8 cellular contexts compared by ENCODE assay signal in the genomic region with DNA sequence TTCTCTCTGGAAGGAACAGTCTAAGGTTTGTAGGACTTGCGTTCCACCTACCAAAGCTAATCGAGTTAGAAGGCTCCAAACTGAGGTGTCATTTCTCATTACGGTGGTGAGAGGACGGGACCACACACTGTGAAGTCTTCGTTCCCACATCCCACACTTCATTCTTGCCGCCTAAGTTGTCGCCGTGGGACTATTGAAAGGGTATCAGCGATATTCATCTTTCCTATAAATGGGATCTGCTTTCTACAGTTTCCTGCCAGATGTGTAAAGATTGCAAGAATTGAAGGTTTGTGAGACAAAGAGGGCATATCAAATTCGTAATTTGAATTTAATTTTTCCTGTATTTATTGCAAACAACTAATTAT. TPM values are rescaled to one million over a fixed set of nuclear protein-coding genes. Genes with fewer than 3 reads are reported as not detected.
DNase-seq lines count a peak whose midpoint lies in the region; ATAC-seq, FAIRE-seq and TF ChIP-seq lines count a peak whose summit lies in the region.

No MANE protein-coding gene starts in this region.

- POLR2A ChIA-PET in GM12878 (lab: Charles Lee): interaction anchor here (0.7 to 2.1 kb wide), 11 partner anchors 10 to 513 kb away, joined by 3 to 8 read pairs (median 5); partner anchors contain the start of genes CLTC, PRR11 and SKA2

- no peaks in the 10 kb centered on the region for H4K20me1 ChIP-seq in GM12878 (ENCODE audit: control insufficient read depth, insufficient read depth)

- TF ChIP-seq POLR2A in GM12878 (IDR thresholded peaks at IDR 0.05; ENCODE audit: low read depth, low read length): no peak

- H3K36me3 ChIP-seq in GM12878 (ENCODE audit: control insufficient read depth in 2 of 2, insufficient read depth in 2 of 2, low read length in 1 of 2) (peaks cover 0 to 7% of the 10 kb centered on the region in 2 experiments; a peak in 2 of 4 replicates), lung (ENCODE audit: control insufficient read depth in 2 of 2, insufficient read depth in 2 of 2, low read length in 2 of 2) (peaks cover 0 to 6% of the 10 kb centered on the region in 2 donors), urinary bladder (ENCODE audit: insufficient read depth) (no peaks in the 10 kb centered on the region)

- no peaks in the 10 kb centered on the region for H3K27me3 ChIP-seq in GM12878 (replicated peaks in 1 of 2; ENCODE audit: control insufficient read depth in 2 of 2, insufficient read depth in 2 of 2, low read length in 1 of 2)
- no peaks in the 10 kb centered on the region for H3K27me3 ChIP-seq in lung (ENCODE audit: control insufficient read depth, insufficient read depth)

- no peaks in the 10 kb centered on the region for H3K9me3 Mint-ChIP-seq in activated naive CD4-positive, alpha-beta T cell treated with anti-CD3 and anti-CD28 coated beads for 36 hours

- H3K4me2 ChIP-seq in GM12878 (ENCODE audit: control insufficient read depth, insufficient read depth): peak overlapping the region; percentile 99

- H3K4me1 ChIP-seq in GM12878 (ENCODE audit: control insufficient read depth, insufficient read depth, low read length): peaks cover 4% of the 10 kb centered on the region; the same call in 1 of the 2 replicates
- H3K4me1 ChIP-seq in lung (ENCODE audit: control insufficient read depth in 2 of 2, insufficient read depth in 2 of 2, low read length in 2 of 2): peaks cover 1 to 6% of the 10 kb centered on the region in 2 donors
- H3K4me1 ChIP-seq in urinary bladder (ENCODE audit: insufficient read depth): peaks cover 2% of the 10 kb centered on the region

- H3K4me3 ChIP-seq in GM12878 (peak overlapping the region; percentile 70), lung (peak overlapping the region; percentile 67), urinary bladder (ENCODE audit: low read depth, low read length) (peak overlapping the region; percentile 77)

- no peak for FAIRE-seq in GM12878 (lab: Jason Lieb, UNC)

- peak overlapping the region; percentile 95 for H2AFZ ChIP-seq in GM12878 (ENCODE audit: control insufficient read depth, low read depth, low read length)

- H3K79me2 ChIP-seq in GM12878 (ENCODE audit: control insufficient read depth, insufficient read depth, low read length): peaks cover 40% of the 10 kb centered on the region

- no peak for TF ChIP-seq EP300 in GM12878 (IDR thresholded peaks at IDR 0.05; ENCODE audit: borderline replicate concordance in 1 of 2, control insufficient read depth in 1 of 2, low read depth in 2 of 2, low read length in 2 of 2)

- H3K27me3 Mint-ChIP-seq in activated naive CD4-positive, alpha-beta T cell treated with anti-CD3 and anti-CD28 coated beads for 36 hours (ENCODE audit: low read depth): no peaks in the 10 kb centered on the region

- no peak for TF ChIP-seq CTCF in GM12878 (IDR thresholded peaks at IDR 0.05 in 2 of 3, conservative IDR thresholded peaks at IDR 0.05 in 1 of 3; ENCODE audit: control insufficient read depth in 2 of 3, extremely low read depth in 1 of 3, insufficient read depth in 1 of 3, low read depth in 3 of 3, low read length in 3 of 3)
- TF ChIP-seq CTCF in lung (IDR thresholded peaks at IDR 0.05; ENCODE audit: control extremely low read depth, extremely low read depth): no peak

- DNase-seq in activated naive CD4-positive, alpha-beta T cell treated with anti-CD3 and anti-CD28 coated beads for 36 hours: no peak
- DNase-seq in activated naive CD4-positive, alpha-beta T cell treated with Interleukin-2 at 50 U/mL for 16 hours: no peak
- DNase-seq in GM12878 (ENCODE audit: low read depth, low spot score) (no peak), lung (ENCODE audit: low spot score) (no peak), NCI-H2081 (lab: John Stamatoyannopoulos, UW) (no peak), DMS 273 (lab: John Stamatoyannopoulos, UW; ENCODE audit: unreplicated experiment) (no peak)

- RAD21 ChIA-PET in GM12878 (lab: Charles Lee; ENCODE audit: unreplicated experiment): interaction anchor here (0.6 to 3.6 kb wide), 5 partner anchors 13 to 592 kb away, joined by 3 to 11 read pairs (median 3); partner anchors contain the start of genes PRR11 and SKA2

- TSS peak; percentile 92 for BruUV-seq in GM12878 (replicated peaks; lab: Mats Ljungman, UMichigan)

- H3K9me3 ChIP-seq in GM12878 (replicated peaks; ENCODE audit: control insufficient read depth, insufficient read depth, low read length) (no peaks in the 10 kb centered on the region), lung (ENCODE audit: control insufficient read depth in 2 of 2, insufficient read depth in 1 of 2, low read length in 1 of 2) (no peaks in the 10 kb centered on the region)

- no peak for TF ChIP-seq RAD21 in GM12878 (IDR thresholded peaks at IDR 0.05; ENCODE audit: insufficient read depth, low read depth, low read length)

- peaks cover 18% of the 10 kb centered on the region for H3K36me3 Mint-ChIP-seq in activated naive CD4-positive, alpha-beta T cell treated with anti-CD3 and anti-CD28 coated beads for 36 hours (ENCODE audit: low read depth)

- intact Hi-C loops in activated naive CD4-positive, alpha-beta T cell treated with anti-CD3 and anti-CD28 coated beads for 36 hours (cut with micrococcal nuclease): loop anchor here (1.0 to 5.0 kb wide), 6 partner anchors 115 to 770 kb away; partner anchors contain the start of genes CLTC, GDPD1, RAD51C and TEX14
- intact Hi-C loops in GM12878 (cut with micrococcal nuclease; ENCODE audit: unreplicated experiment): loop anchor here (2.0 kb wide), 1 partner anchor 48 kb away; the partner anchor contains the start of genes PRR11 and SKA2

- peak overlapping the region; percentile 89 for H3K27ac Mint-ChIP-seq in activated naive CD4-positive, alpha-beta T cell treated with anti-CD3 and anti-CD28 coated beads for 36 hours

- peak overlapping the region; percentile 96 for H3K4me3 Mint-ChIP-seq in activated naive CD4-positive, alpha-beta T cell treated with anti-CD3 and anti-CD28 coated beads for 36 hours

- peak overlapping the region; percentile 88 for H3K9ac ChIP-seq in GM12878 (ENCODE audit: control insufficient read depth, insufficient read depth, low read length)

- CTCF ChIA-PET in activated naive CD4-positive, alpha-beta T cell treated with anti-CD3 and anti-CD28 coated beads for 36 hours (lab: Charles Lee): interaction anchor here (1.7 kb wide), 1 partner anchor 48 kb away, joined by 3 read pairs; the partner anchor contains the start of gene PRR11
- CTCF ChIA-PET in GM12878 (lab: Yijun Ruan, JAX): interaction anchor here (0.7 to 1.6 kb wide), 4 partner anchors 21 to 102 kb away, joined by 3 to 5 read pairs (median 4); no protein-coding TSS in a partner anchor

- peaks cover 50% of the 10 kb centered on the region for H3K4me1 Mint-ChIP-seq in activated naive CD4-positive, alpha-beta T cell treated with anti-CD3 and anti-CD28 coated beads for 36 hours (ENCODE audit: low read depth)

- H3K27ac ChIP-seq in GM12878 (ENCODE audit: control insufficient read depth, insufficient read depth) (peak overlapping the region; percentile 74), lung (ENCODE audit: low read depth in 1 of 2, low read length in 1 of 2) (peak overlapping the region; percentile 78 to 83), urinary bladder (ENCODE audit: low read depth) (peak overlapping the region; percentile 13)

- 1% methylated on average over 10 of the region's 10 CpGs for WGBS in GM12878 (ENCODE audit: insufficient coverage, insufficient replicate concordance, low lambda C conversion rate, missing lambda C conversion rate)
- WGBS in lung, 2 donors: 0 to 3% methylated on average over 10 of the region's 10 CpGs
- WGBS in urinary bladder: 2% methylated on average over 10 of the region's 10 CpGs

- in situ Hi-C loops in GM12878 (cut with MboI): no loop called here

- ATAC-seq in GM12878 (no peak), lung (ENCODE audit: insufficient read depth, low FRiP score) (no peak), GM18520 (IDR thresholded peaks at IDR 0.05; ENCODE audit: unreplicated experiment) (no peak)

- SMC1A ChIA-PET in GM12878 (lab: Charles Lee; ENCODE audit: uncharacterized antibody, unreplicated experiment): interaction anchor here (1.1 to 1.5 kb wide), 4 partner anchors 12 to 48 kb away, joined by 3 to 7 read pairs (median 3); partner anchors contain the start of genes PRR11 and SKA2

RNA-seq across cellular contexts. Expression of gene TRIM37, which starts 0.6 kb away (rescaled TPM):
- 10 to 100 TPM; 19.9 to 24.1 TPM for total RNA-seq in activated naive CD4-positive, alpha-beta T cell treated with anti-CD3 and anti-CD28 coated beads for 36 hours
- 38.9 and 39.3 TPM in 2 replicates for total RNA-seq in GM12878 (2013; cell fraction: nucleolus; rRNA removed)
- 17.7 and 19.7 TPM in 2 replicates for total RNA-seq in GM12878 (2014; rRNA removed)
- 19.4 and 19.7 TPM in 2 replicates for total RNA-seq in GM12878 (2014; rRNA removed; fragmentation: Illumina TruSeq; extraction: Trizol)
- total RNA-seq in GM12878 (2021): 17.9 and 20.6 TPM in 2 replicates
- 8.1 TPM for polyA plus RNA-seq in GM12878 (2011; ENCODE audit: low read depth)
- polyA plus RNA-seq in GM12878 (2011; rRNA removed): 18.6 and 24.4 TPM in 2 replicates
- polyA plus RNA-seq in GM12878 (2011; cell fraction: cytosol; rRNA removed): 8.0 and 8.8 TPM in 2 replicates
- 15.6 and 48.8 TPM in 2 replicates for polyA plus RNA-seq in GM12878 (2011; cell fraction: nucleus; rRNA removed)
- 6.8 and 7.0 TPM in 2 replicates for polyA plus RNA-seq in GM12878 (2012)
- 16.4 and 21.2 TPM in 2 replicates for polyA plus RNA-seq in GM12878 (2014; fragmentation: Illumina TruSeq; extraction: Trizol)
- polyA plus RNA-seq in GM12878 (2014; fragmentation: Nextera tagmentation; extraction: Ambion mirVana): 1 to 10 TPM; 4.8 to 6.7 TPM
- 11.7 and 13.3 TPM in 2 replicates for polyA plus RNA-seq in GM12878 (2014; rRNA removed)
- 10 to 100 TPM; 18.6 to 19.6 TPM for polyA plus RNA-seq in GM12878 (2016; fragmentation: Nextera tagmentation; extraction: Ambion mirVana)
- 23.4 and 46.4 TPM in 2 replicates for polyA minus RNA-seq in GM12878 (2011; rRNA and poly(A)+ RNA removed)
- polyA minus RNA-seq in GM12878 (2011; cell fraction: cytosol; rRNA and poly(A)+ RNA removed): 6.5 and 14.7 TPM in 2 replicates
- polyA minus RNA-seq in GM12878 (2011; cell fraction: nucleus; rRNA and poly(A)+ RNA removed): 33.1 and 38.7 TPM in 2 replicates
- total RNA-seq in lung: 10 to 100 TPM; 24.2 to 39.0 TPM
- 1 to 10 TPM; 9.1 to 9.4 TPM for polyA plus RNA-seq in lung
- total RNA-seq in urinary bladder: 42.2 TPM
- 16.5 TPM for polyA plus RNA-seq in urinary bladder

RNA-seq across cellular contexts. Expression of gene SKA2, which starts 47.7 kb away (rescaled TPM):
- 10 to 100 TPM; 74.6 to 86.5 TPM for total RNA-seq in activated naive CD4-positive, alpha-beta T cell treated with anti-CD3 and anti-CD28 coated beads for 36 hours
- 9.8 and 11.1 TPM in 2 replicates for total RNA-seq in GM12878 (2013; cell fraction: nucleolus; rRNA removed)
- 57.8 and 59.5 TPM in 2 replicates for total RNA-seq in GM12878 (2014; rRNA removed)
- 123 and 131 TPM in 2 replicates for total RNA-seq in GM12878 (2014; rRNA removed; fragmentation: Illumina TruSeq; extraction: Trizol)
- 65.9 and 66.8 TPM in 2 replicates for total RNA-seq in GM12878 (2021)
- 63.5 TPM for polyA plus RNA-seq in GM12878 (2011; ENCODE audit: low read depth)
- 40.3 and 72.1 TPM in 2 replicates for polyA plus RNA-seq in GM12878 (2011; rRNA removed)
- 14.0 and 17.8 TPM in 2 replicates for polyA plus RNA-seq in GM12878 (2011; cell fraction: cytosol; rRNA removed)
- 8.0 and 8.6 TPM in 2 replicates for polyA plus RNA-seq in GM12878 (2011; cell fraction: nucleus; rRNA removed)
- polyA plus RNA-seq in GM12878 (2012): 56.2 and 87.0 TPM in 2 replicates
- polyA plus RNA-seq in GM12878 (2014; fragmentation: Illumina TruSeq; extraction: Trizol): 137 and 168 TPM in 2 replicates
- 100 to 1,000 TPM; 110 to 114 TPM for polyA plus RNA-seq in GM12878 (2014; fragmentation: Nextera tagmentation; extraction: Ambion mirVana)
- 71.4 and 82.5 TPM in 2 replicates for polyA plus RNA-seq in GM12878 (2014; rRNA removed)
- 100 to 1,000 TPM; 124 to 133 TPM for polyA plus RNA-seq in GM12878 (2016; fragmentation: Nextera tagmentation; extraction: Ambion mirVana)
- 14.1 and 15.5 TPM in 2 replicates for polyA minus RNA-seq in GM12878 (2011; rRNA and poly(A)+ RNA removed)
- polyA minus RNA-seq in GM12878 (2011; cell fraction: cytosol; rRNA and poly(A)+ RNA removed): 9.5 and 12.6 TPM in 2 replicates
- 6.2 and 18.9 TPM in 2 replicates for polyA minus RNA-seq in GM12878 (2011; cell fraction: nucleus; rRNA and poly(A)+ RNA removed)
- 10 to 100 TPM; 22.2 to 46.7 TPM for total RNA-seq in lung
- polyA plus RNA-seq in lung: 10 to 100 TPM; 20.0 to 35.7 TPM
- total RNA-seq in urinary bladder: 76.9 TPM
- polyA plus RNA-seq in urinary bladder: 26.9 TPM

RNA-seq across cellular contexts. Expression of gene PRR11, which starts 48.3 kb away (rescaled TPM):
- total RNA-seq in activated naive CD4-positive, alpha-beta T cell treated with anti-CD3 and anti-CD28 coated beads for 36 hours: 10 to 100 TPM; 77.4 to 82.1 TPM
- total RNA-seq in GM12878 (2013; cell fraction: nucleolus; rRNA removed): 9.7 and 11.0 TPM in 2 replicates
- total RNA-seq in GM12878 (2014; rRNA removed) (20.8 and 21.2 TPM in 2 replicates), GM12878 (2014; rRNA removed; fragmentation: Illumina TruSeq; extraction: Trizol) (73.9 and 74.4 TPM in 2 replicates), GM12878 (2021) (51.3 and 54.0 TPM in 2 replicates), lung (1 to 10 TPM; 2.5 to 4.2 TPM), urinary bladder (7.9 TPM)
- polyA plus RNA-seq in GM12878 (2011; ENCODE audit: low read depth): 18.2 TPM
- polyA plus RNA-seq in GM12878 (2011; rRNA removed) (78.3 and 95.1 TPM in 2 replicates), GM12878 (2014; fragmentation: Illumina TruSeq; extraction: Trizol) (97.0 and 99.8 TPM in 2 replicates), GM12878 (2014; fragmentation: Nextera tagmentation; extraction: Ambion mirVana) (10 to 100 TPM; 32.6 to 49.8 TPM), GM12878 (2014; rRNA removed) (46.8 and 49.7 TPM in 2 replicates), GM12878 (2016; fragmentation: Nextera tagmentation; extraction: Ambion mirVana) (10 to 100 TPM; 39.8 to 46.2 TPM), lung (1 to 10 TPM in 1 of 2 donors, under 1 TPM in 1; 0.63 to 1.6 TPM), urinary bladder (0.86 TPM)
- polyA plus RNA-seq in GM12878 (2011; cell fraction: cytosol; rRNA removed): 60.4 and 69.0 TPM in 2 replicates
- polyA plus RNA-seq in GM12878 (2011; cell fraction: nucleus; rRNA removed): 7.3 and 15.0 TPM in 2 replicates
- polyA plus RNA-seq in GM12878 (2012): 35.8 and 40.1 TPM in 2 replicates
- 95.1 and 98.6 TPM in 2 replicates for polyA minus RNA-seq in GM12878 (2011; rRNA and poly(A)+ RNA removed)
- 39.4 and 48.4 TPM in 2 replicates for polyA minus RNA-seq in GM12878 (2011; cell fraction: cytosol; rRNA and poly(A)+ RNA removed)
- 5.8 and 8.9 TPM in 2 replicates for polyA minus RNA-seq in GM12878 (2011; cell fraction: nucleus; rRNA and poly(A)+ RNA removed)

Comparison
In these comparisons a context has a peak if more than half of its experiments do, and no peak if none do; other contexts are left out.
1. H3K27ac ChIP-seq: peak in every context shown above with its lines; median percentile 80 in lung; 74 in GM12878; 13 in urinary bladder.